In genomic region chr21:44551290-44552015, GRCh38 we compare ENCODE assay signal across 12 cellular contexts. TPM values are rescaled to one million over a fixed set of nuclear protein-coding genes. Genes with fewer than 3 reads are reported as not detected.
A peak's percentile ranks its signal among the peaks of the same experiment; 100 is the strongest.
DNase-seq lines count a peak whose midpoint lies in the region; ATAC-seq, FAIRE-seq and TF ChIP-seq lines count a peak whose summit lies in the region.
"Had no signal": no experiment of that assay in that cellular context is flagged by ENCODE, and none has a peak within 500 bp of the region (broad histone marks: within the 10 kb centered on the region; RNA-seq: fewer than 3 reads in every experiment).

TSS of gene KRTAP10-2 (minus strand) at chr21:44551505. CDS start at chr21:44551458, 47 bp downstream.

- TF ChIP-seq EP300 in HepG2 (IDR thresholded peaks at IDR 0.05; ENCODE audit: low read depth in 2 of 2, low read length in 2 of 2) = no peak
- no peak for TF ChIP-seq EP300 in HepG2 (CRISPR knock-in tag; IDR thresholded peaks at IDR 0.05; ENCODE audit: borderline replicate concordance)
- no peak for TF ChIP-seq EP300 in transverse colon (IDR thresholded peaks at IDR 0.05; ENCODE audit: low read depth)

- no TSS peak for BruUV-seq in HepG2 (replicated peaks; lab: Mats Ljungman, UMichigan)

- H3K4me2 ChIP-seq in HepG2 (ENCODE audit: low read depth, low read length) (no peak within 1 kb of the TSS; the same call in 1 of the 2 replicates), MM.1S (ENCODE audit: low read depth, low read length) (no peak within 1 kb of the TSS)

- CTCF ChIA-PET in activated naive CD4-positive, alpha-beta T cell treated with anti-CD3 and anti-CD28 coated beads for 36 hours (lab: Charles Lee) = no interaction called here
- CTCF ChIA-PET in HepG2 (lab: Yijun Ruan, JAX; ENCODE audit: low intra/inter-chr PET ratio, low total read pairs) = no interaction called here

- no peak for TF ChIP-seq RAD21 in HepG2 (CRISPR knock-in tag; IDR thresholded peaks at IDR 0.05)

- H3K4me1 Mint-ChIP-seq in activated naive CD4-positive, alpha-beta T cell treated with anti-CD3 and anti-CD28 coated beads for 36 hours (ENCODE audit: low read depth) = peaks cover 25% of the 10 kb centered on the region

- in situ Hi-C loops in HepG2 (cut with HindIII; ENCODE audit: extremely low pct_ligation_motif_present, low pct_unique_long_range_greater_than_20kb) (no loop called here), transverse colon (cut with MboI; ENCODE audit: low pct_ligation_motif_present in 1 of 4, low pct_unique_long_range_greater_than_20kb in 1 of 4, low sequenced_read_pairs in 3 of 4) (no loop called here)

- intact Hi-C loops in activated naive CD4-positive, alpha-beta T cell treated with anti-CD3 and anti-CD28 coated beads for 36 hours (cut with micrococcal nuclease) = loop anchor here (2.0 kb wide), 1 partner anchor 77 kb away; no protein-coding TSS in a partner anchor
- intact Hi-C loops in HepG2 (cut with micrococcal nuclease; ENCODE audit: unreplicated experiment) = no loop called here
- intact Hi-C loops in transverse colon (cut with DNase I; ENCODE audit: low total_unique reads) = no loop called here

- no peaks in the 10 kb centered on the region for H3K9me2 ChIP-seq in MM.1S (replicated peaks; ENCODE audit: insufficient read depth, low read length)

- no peak for FAIRE-seq in HepG2 (lab: Jason Lieb, UNC)

- H3K79me2 ChIP-seq in HepG2 (ENCODE audit: insufficient read depth, low read length) (no peaks in the 10 kb centered on the region), MM.1S (ENCODE audit: low read length) (no peaks in the 10 kb centered on the region)

- peak within 1 kb of the TSS; percentile 22 to 29 for H3K27ac Mint-ChIP-seq in activated naive CD4-positive, alpha-beta T cell treated with anti-CD3 and anti-CD28 coated beads, Interleukin-2, amount 50 U/mL, for 72 hours
- no peak within 1 kb of the TSS for H3K27ac Mint-ChIP-seq in activated naive CD4-positive, alpha-beta T cell treated with anti-CD3 and anti-CD28 coated beads for 36 hours

- H3F3A ChIP-seq in MM.1S (ENCODE audit: insufficient read depth, low read length) = no peaks in the 10 kb centered on the region

- no peaks in the 10 kb centered on the region for H3K36me3 ChIP-seq in HepG2 (replicated peaks in 1 of 2; ENCODE audit: control insufficient read depth in 1 of 2, insufficient read depth in 2 of 2, low read length in 2 of 2)
- no peaks in the 10 kb centered on the region for H3K36me3 ChIP-seq in transverse colon
- no peaks in the 10 kb centered on the region for H3K36me3 ChIP-seq in MM.1S (replicated peaks; ENCODE audit: insufficient read depth, low read length)
- H3K36me3 ChIP-seq: SJSA1 had no signal

- no peak within 1 kb of the TSS for H2AFZ ChIP-seq in HepG2 (ENCODE audit: low read length)
- H2AFZ ChIP-seq in MM.1S (ENCODE audit: low read length) = no peak within 1 kb of the TSS

- no peak within 1 kb of the TSS for H3K4me3 Mint-ChIP-seq in activated naive CD4-positive, alpha-beta T cell treated with anti-CD3 and anti-CD28 coated beads for 36 hours

- 59% methylated on average over 12 of the region's 18 CpGs for WGBS in HepG2 (ENCODE audit: low lambda C conversion rate)
- WGBS in transverse colon (ENCODE audit: low coverage in 1 of 2), 2 donors = 64 to 72% methylated on average over 3 to 17 of the region's 18 CpGs

- no peaks in the 10 kb centered on the region for H4K20me1 ChIP-seq in HepG2 (ENCODE audit: insufficient read depth, low read length)
- H4K20me1 ChIP-seq in MM.1S (ENCODE audit: insufficient read depth, low read length) = no peaks in the 10 kb centered on the region

- peaks cover 20 to 27% of the 10 kb centered on the region in 2 donors for H3K36me3 Mint-ChIP-seq in activated naive CD4-positive, alpha-beta T cell treated with anti-CD3 and anti-CD28 coated beads, Interleukin-2, amount 50 U/mL, for 72 hours
- peaks cover 14% of the 10 kb centered on the region for H3K36me3 Mint-ChIP-seq in activated naive CD4-positive, alpha-beta T cell treated with anti-CD3 and anti-CD28 coated beads for 36 hours (ENCODE audit: low read depth)

- no peak for TF ChIP-seq CTCF in HepG2 (CRISPR knock-in tag; IDR thresholded peaks at IDR 0.05)
- no peak for TF ChIP-seq CTCF in transverse colon (IDR thresholded peaks at IDR 0.05)
- no peak for TF ChIP-seq CTCF in MM.1S (IDR thresholded peaks at IDR 0.05; ENCODE audit: low read length)

- H3K9ac ChIP-seq in HepG2 (ENCODE audit: insufficient read depth, low read depth, low read length) = no peak within 1 kb of the TSS
- H3K9ac ChIP-seq in MM.1S (ENCODE audit: low read length) = no peak within 1 kb of the TSS

- no peaks in the 10 kb centered on the region for H3K27me3 Mint-ChIP-seq in activated naive CD4-positive, alpha-beta T cell treated with anti-CD3 and anti-CD28 coated beads for 36 hours (ENCODE audit: low read depth)

- no peak for ATAC-seq in activated naive CD4-positive, alpha-beta T cell treated with anti-CD3 and anti-CD28 coated beads, Interleukin-2, amount 50 U/mL, for 72 hours
- ATAC-seq in HepG2 = peak; percentile 40
- ATAC-seq in HG03196 (IDR thresholded peaks at IDR 0.05; ENCODE audit: unreplicated experiment) = no peak

- POLR2A ChIA-PET in HepG2 (lab: Yijun Ruan, JAX) = no interaction called here

- H3K9me3 Mint-ChIP-seq in activated naive CD4-positive, alpha-beta T cell treated with anti-CD3 and anti-CD28 coated beads, Interleukin-2, amount 50 U/mL, for 72 hours = peaks cover 14 to 29% of the 10 kb centered on the region in 2 donors
- peaks cover 20% of the 10 kb centered on the region for H3K9me3 Mint-ChIP-seq in activated naive CD4-positive, alpha-beta T cell treated with anti-CD3 and anti-CD28 coated beads for 36 hours

- H3K27ac ChIP-seq in HepG2 (ENCODE audit: extremely low read length, insufficient read depth, low read length) (no peak within 1 kb of the TSS), transverse colon (no peak within 1 kb of the TSS), MM.1S (ENCODE audit: low read length) (no peak within 1 kb of the TSS)
- H3K27ac ChIP-seq: SJSA1 had no signal

- no peak for TF ChIP-seq POLR2A in HepG2 (IDR thresholded peaks at IDR 0.05; ENCODE audit: insufficient read depth in 1 of 2, low read depth in 2 of 2, low read length in 2 of 2)
- TF ChIP-seq POLR2A in transverse colon (IDR thresholded peaks at IDR 0.05) = no peak

- H3K4me1 ChIP-seq in HepG2 (ENCODE audit: insufficient read depth, low read length) (no peaks in the 10 kb centered on the region; the same call in 1 of the 2 replicates), transverse colon (no peaks in the 10 kb centered on the region), MM.1S (ENCODE audit: low read length) (no peaks in the 10 kb centered on the region)
- H3K4me1 ChIP-seq: SJSA1 had no signal

- no peaks in the 10 kb centered on the region for H3K9me3 ChIP-seq in HepG2 (ENCODE audit: low read length)
- H3K9me3 ChIP-seq in transverse colon = no peaks in the 10 kb centered on the region
- no peaks in the 10 kb centered on the region for H3K9me3 ChIP-seq in MM.1S (replicated peaks; ENCODE audit: insufficient read depth, low read length)

- H3K27me3 ChIP-seq in HepG2 (ENCODE audit: control insufficient read depth in 1 of 2, insufficient read depth in 2 of 2, low read length in 2 of 2) (peaks cover 0 to 3% of the 10 kb centered on the region in 2 experiments; a peak in 2 of 5 replicates), transverse colon (peaks cover 34% of the 10 kb centered on the region), MM.1S (replicated peaks; ENCODE audit: insufficient read depth, low read length) (peaks cover 98% of the 10 kb centered on the region)

- H3K4me3 ChIP-seq in HepG2 (replicated peaks in 1 of 3; ENCODE audit: insufficient read depth in 1 of 3, low read depth in 2 of 3, low read length in 3 of 3) = no peak within 1 kb of the TSS
- no peak within 1 kb of the TSS for H3K4me3 ChIP-seq in transverse colon
- H3K4me3 ChIP-seq in MM.1S (ENCODE audit: low read length) = no peak within 1 kb of the TSS
- H3K4me3 ChIP-seq: SJSA1 had no signal

- peak in 1 of 2 donors; percentile 30 for DNase-seq in activated naive CD4-positive, alpha-beta T cell treated with anti-CD3 and anti-CD28 coated beads, Interleukin-2, amount 50 U/mL, for 72 hours (ENCODE audit: low spot score in 2 of 2)
- no peak for DNase-seq in activated naive CD4-positive, alpha-beta T cell treated with anti-CD3 and anti-CD28 coated beads for 36 hours
- DNase-seq in NCI-H69 (lab: John Stamatoyannopoulos, UW) = peak; percentile 93
- no peak for DNase-seq in HepG2 (ENCODE audit: low spot score)
- DNase-seq in transverse colon = peak; percentile 3
- no peak for DNase-seq in MM.1S
- no peak for DNase-seq in activated gamma-delta T cell treated with Interleukin-2 at 50 U/mL for 16 hours
- DNase-seq: AML-193, NCI-H187 had no signal

TF ChIP-seq in HepG2, 621 proteins besides CTCF, POLR2A, EP300 and RAD21 (continues in another document):
- TF ChIP-seq ELF1 (CRISPR knock-in tag; IDR thresholded peaks at IDR 0.05) = 0 out of 2 replicates have a peak, but pooled peaks have one; percentile 18

RNA-seq across cellular contexts. Expression of gene KRTAP10-2, which starts in this region (rescaled TPM):
- total RNA-seq in activated naive CD4-positive, alpha-beta T cell treated with anti-CD3 and anti-CD28 coated beads, Interleukin-2, amount 50 U/mL, for 72 hours = not detected
- total RNA-seq in activated naive CD4-positive, alpha-beta T cell treated with anti-CD3 and anti-CD28 coated beads for 36 hours = not detected
- not detected in 2 replicates for total RNA-seq in HepG2 (2016; rRNA removed; fragmentation: Illumina TruSeq; extraction: Trizol)
- not detected in 2 replicates for total RNA-seq in HepG2 (2016; cell fraction: cytosol; rRNA removed; fragmentation: Illumina TruSeq; extraction: Trizol; ENCODE audit: low read depth)
- total RNA-seq in HepG2 (2016; cell fraction: insoluble cytoplasmic fraction; rRNA removed; fragmentation: Illumina TruSeq; extraction: Trizol) = not detected in 2 replicates
- not detected in 2 replicates for total RNA-seq in HepG2 (2016; cell fraction: membrane; rRNA removed; fragmentation: Illumina TruSeq; extraction: Trizol)
- total RNA-seq in HepG2 (2016; cell fraction: nucleus; rRNA removed; fragmentation: Illumina TruSeq; extraction: Trizol) = not detected in 2 replicates
- polyA plus RNA-seq in HepG2 (2011; rRNA removed) = not detected in 2 replicates
- not detected in 2 replicates for polyA plus RNA-seq in HepG2 (2011; cell fraction: cytosol; rRNA removed)
- 0.14 TPM in 1 of 2 replicates, not detected in the other for polyA plus RNA-seq in HepG2 (2011; cell fraction: nucleus; rRNA removed)
- not detected in 2 replicates for polyA plus RNA-seq in HepG2 (2012)
- polyA plus RNA-seq in HepG2 (2016; cell fraction: cytosol; fragmentation: Illumina TruSeq; extraction: Trizol; ENCODE audit: low read depth) = not detected in 2 replicates
- not detected in 2 replicates for polyA plus RNA-seq in HepG2 (2016; cell fraction: insoluble cytoplasmic fraction; fragmentation: Illumina TruSeq; extraction: Trizol; ENCODE audit: low read depth)
- not detected in 2 replicates for polyA plus RNA-seq in HepG2 (2016; cell fraction: membrane; fragmentation: Illumina TruSeq; extraction: Trizol; ENCODE audit: low read depth)
- not detected in 2 replicates for polyA plus RNA-seq in HepG2 (2016; cell fraction: nucleus; fragmentation: Illumina TruSeq; extraction: Trizol; ENCODE audit: insufficient read depth, low read depth)
- polyA minus RNA-seq in HepG2 (2011; rRNA and poly(A)+ RNA removed; ENCODE audit: low replicate concordance) = not detected in 2 replicates
- polyA minus RNA-seq in HepG2 (2011; cell fraction: cytosol; rRNA and poly(A)+ RNA removed) = not detected in 2 replicates
- polyA minus RNA-seq in HepG2 (2011; cell fraction: nucleus; rRNA and poly(A)+ RNA removed) = not detected in 2 replicates
- not detected for total RNA-seq in transverse colon
- total RNA-seq: fibroblast of lung, SJSA1 had no signal
- polyA plus RNA-seq: fibroblast of lung had no signal

Comparison
In these comparisons a context has a peak if more than half of its experiments do, and no peak if none do; other contexts are left out.
1. Peak in ATAC-seq in HepG2; RNA of the gene not detected or under 1 TPM.
2. Peak in DNase-seq in transverse colon; RNA of the gene not detected or under 1 TPM.